ENCODE assay signal across 20 cellular contexts in genomic region chr1:228170666-228171065, GRCh38.
"Had no signal": no experiment of that assay in that cellular context is flagged by ENCODE, and none has a peak within 500 bp of the region (broad histone marks: within the 10 kb centered on the region; RNA-seq: fewer than 3 reads in every experiment).

No MANE protein-coding gene starts in this region.

- H3K9me3 Mint-ChIP-seq: activated B cell treated with CpG ODN at 0.5 μM for 24 hours; activated CD4-positive, alpha-beta T cell treated with anti-CD3 and anti-CD28 coated beads, Interleukin-2, amount 10 ng/mL, durations not matched to agents 24 days and 14 days; activated T-cell treated with anti-CD3 and anti-CD28 coated beads, Interleukin-2, amount 50 U/mL, for 72 hours; dendritic cell treated with granulocyte-macrophage colony-stimulating factor and Interleukin-4, amounts not matched to agents 40 ng/mL and 50 ng/mL, for 4 days; memory B cell; T-cell had no signal

- H3K4me3 Mint-ChIP-seq: activated B cell treated with CpG ODN at 0.5 μM for 24 hours; activated CD4-positive, alpha-beta T cell treated with anti-CD3 and anti-CD28 coated beads, Interleukin-2, amount 10 ng/mL, durations not matched to agents 24 days and 14 days; activated T-cell treated with anti-CD3 and anti-CD28 coated beads, Interleukin-2, amount 50 U/mL, for 72 hours; dendritic cell treated with granulocyte-macrophage colony-stimulating factor and Interleukin-4, amounts not matched to agents 40 ng/mL and 50 ng/mL, for 4 days; memory B cell; T-cell had no signal

- H3K27me3 ChIP-seq: ascending aorta, esophagus muscularis mucosa, gastroesophageal sphincter, heart left ventricle, tibial nerve, vagina had no signal

- H3K4me3 ChIP-seq: ascending aorta, esophagus muscularis mucosa, gastroesophageal sphincter, heart left ventricle, left ventricle myocardium inferior, tibial nerve, vagina had no signal

- H3K27me3 Mint-ChIP-seq: activated B cell treated with CpG ODN at 0.5 μM for 24 hours; activated CD4-positive, alpha-beta T cell treated with anti-CD3 and anti-CD28 coated beads, Interleukin-2, amount 10 ng/mL, durations not matched to agents 24 days and 14 days; dendritic cell treated with granulocyte-macrophage colony-stimulating factor and Interleukin-4, amounts not matched to agents 40 ng/mL and 50 ng/mL, for 4 days; memory B cell; T-cell had no signal

- DNase-seq: activated B cell treated with CpG ODN at 0.5 μM for 24 hours; activated CD4-positive, alpha-beta T cell treated with anti-CD3 and anti-CD28 coated beads, Interleukin-2, amount 10 ng/mL, durations not matched to agents 24 days and 14 days; activated T-cell treated with anti-CD3 and anti-CD28 coated beads, Interleukin-2, amount 50 U/mL, for 72 hours; effector CD8-positive, alpha-beta T cell; heart left ventricle; kidney glomerular epithelial cell; left ventricle myocardium inferior; stimulated activated CD4-positive, alpha-beta T cell treated with anti-CD3 and anti-CD28 coated beads, Interleukin-1b, Interleukin-23, amount 100 ng/mL, for 48 hours; stimulated activated CD8-positive, alpha-beta memory T cell treated with anti-CD3 and anti-CD28 coated beads, Interleukin-4, amount 100 ng/mL, for 48 hours; stimulated activated naive CD8-positive, alpha-beta T cell treated with anti-CD3 and anti-CD28 coated beads, Interleukin-15, Interleukin-2, amounts not matched to agents 100 U/mL and 50 U/mL, for 24 hours; T-cell; T-helper 9 cell had no signal

- H3K27ac Mint-ChIP-seq: activated B cell treated with CpG ODN at 0.5 μM for 24 hours; activated CD4-positive, alpha-beta T cell treated with anti-CD3 and anti-CD28 coated beads, Interleukin-2, amount 10 ng/mL, durations not matched to agents 24 days and 14 days; activated T-cell treated with anti-CD3 and anti-CD28 coated beads, Interleukin-2, amount 50 U/mL, for 72 hours; dendritic cell treated with granulocyte-macrophage colony-stimulating factor and Interleukin-4, amounts not matched to agents 40 ng/mL and 50 ng/mL, for 4 days; memory B cell; T-cell had no signal

- H3K27ac ChIP-seq: ascending aorta, esophagus muscularis mucosa, gastroesophageal sphincter, heart left ventricle, left ventricle myocardium inferior, tibial nerve, vagina had no signal

- H3K9me3 ChIP-seq: ascending aorta, esophagus muscularis mucosa, gastroesophageal sphincter, heart left ventricle, left ventricle myocardium inferior, tibial nerve, vagina had no signal

- ATAC-seq: activated T-cell treated with anti-CD3 and anti-CD28 coated beads, Interleukin-2, amount 50 U/mL, for 72 hours; gastroesophageal sphincter; heart left ventricle; SK-N-SH treated with all-trans-retinoic acid at 6 μM for 48 hours; stimulated activated naive CD8-positive, alpha-beta T cell treated with anti-CD3 and anti-CD28 coated beads, Interleukin-15, Interleukin-2, amounts not matched to agents 100 U/mL and 50 U/mL, for 24 hours; T-cell had no signal
